ENCODE assay signal across 8 cellular contexts in the genomic region with DNA sequence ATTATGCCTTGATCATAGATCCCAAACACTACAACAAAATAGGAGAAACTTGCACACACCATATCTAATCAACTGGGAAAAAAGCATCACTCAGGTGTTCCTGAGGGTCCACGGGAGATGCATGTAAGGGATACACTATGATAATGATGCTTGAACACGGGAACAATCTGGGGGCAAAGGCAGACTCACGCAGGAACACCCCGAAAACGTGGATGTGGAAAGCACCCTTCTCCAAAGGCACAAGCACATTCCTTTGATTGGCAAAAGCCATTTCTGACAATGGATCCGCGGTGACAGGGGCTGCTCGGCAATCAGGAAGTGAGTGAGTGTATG. TPM values are rescaled to one million over a fixed set of nuclear protein-coding genes. Genes with fewer than 3 reads are reported as not detected.
DNase-seq lines count a peak whose midpoint lies in the region; ATAC-seq and TF ChIP-seq lines count a peak whose summit lies in the region.

No MANE protein-coding gene starts in this region.

- no peaks in the 10 kb centered on the region for H3K27me3 Mint-ChIP-seq in activated CD8-positive, alpha-beta T cell treated with anti-CD3 and anti-CD28 coated beads for 36 hours

- peak overlapping the region; percentile 88 for H3K4me3 ChIP-seq in iPS-11a (ENCODE audit: low read depth, low read length)

- no peak for TF ChIP-seq CTCF in activated CD8-positive, alpha-beta T cell treated with anti-CD3 and anti-CD28 coated beads for 36 hours (IDR thresholded peaks at IDR 0.05)

- CTCF ChIA-PET in activated CD8-positive, alpha-beta T cell treated with anti-CD3 and anti-CD28 coated beads for 36 hours (lab: Charles Lee) = interaction anchor here (0.6 to 5.2 kb wide), 7 partner anchors 9 to 47 kb away, joined by 3 to 42 read pairs (median 11); no protein-coding TSS in a partner anchor

- H3K27ac Mint-ChIP-seq in activated CD8-positive, alpha-beta T cell treated with anti-CD3 and anti-CD28 coated beads for 36 hours = peak overlapping the region; percentile 93

- peaks cover 57% of the 10 kb centered on the region for H3K4me1 Mint-ChIP-seq in activated CD8-positive, alpha-beta T cell treated with anti-CD3 and anti-CD28 coated beads for 36 hours (ENCODE audit: low read depth)

- intact Hi-C loops in activated CD8-positive, alpha-beta T cell treated with anti-CD3 and anti-CD28 coated beads for 36 hours (cut with micrococcal nuclease) = loop anchor here (2.0 kb wide), 1 partner anchor 18 kb away; no protein-coding TSS in a partner anchor

- POLR2A ChIA-PET in activated CD8-positive, alpha-beta T cell treated with anti-CD3 and anti-CD28 coated beads for 36 hours (lab: Charles Lee) = interaction anchor here (0.5 to 5.6 kb wide), 8 partner anchors 10 to 45 kb away, joined by 3 to 26 read pairs (median 3); no protein-coding TSS in a partner anchor

- no peaks in the 10 kb centered on the region for H3K9me3 Mint-ChIP-seq in activated CD8-positive, alpha-beta T cell treated with anti-CD3 and anti-CD28 coated beads for 36 hours

- ATAC-seq in activated CD8-positive, alpha-beta T cell treated with anti-CD3 and anti-CD28 coated beads for 36 hours = no peak
- ATAC-seq in HG02973 (IDR thresholded peaks at IDR 0.05; ENCODE audit: unreplicated experiment) = no peak

- peak; percentile 49 for DNase-seq in stimulated activated naive CD4-positive, alpha-beta T cell treated with Interleukin-2 at 50 U/mL for 16 hours (lab: John Stamatoyannopoulos, UW)
- DNase-seq in stimulated activated naive CD4-positive, alpha-beta T cell (lab: John Stamatoyannopoulos, UW) = no peak
- no peak for DNase-seq in activated CD8-positive, alpha-beta T cell treated with anti-CD3 and anti-CD28 coated beads for 36 hours
- peak in 2 of 3 experiments; percentile 12 to 28 for DNase-seq in stimulated activated CD4-positive, alpha-beta T cell treated with anti-CD3 and anti-CD28 coated beads, TNF-alpha, amount 100 ng/mL, for 24 hours (ENCODE audit: low read depth in 3 of 3)
- DNase-seq in AG20443 (ENCODE audit: low spot score) (no peak), NCI-H2227 (lab: John Stamatoyannopoulos, UW; ENCODE audit: unreplicated experiment) (no peak)

- peak overlapping the region; percentile 90 for H3K4me3 Mint-ChIP-seq in activated CD8-positive, alpha-beta T cell treated with anti-CD3 and anti-CD28 coated beads for 36 hours

- H3K36me3 Mint-ChIP-seq in activated CD8-positive, alpha-beta T cell treated with anti-CD3 and anti-CD28 coated beads for 36 hours (ENCODE audit: low read depth) = no peaks in the 10 kb centered on the region

RNA-seq across cellular contexts. Expression of a gene that starts 1.3 kb away (rescaled TPM):
- 1 to 10 TPM; 6.4 to 6.7 TPM for total RNA-seq in activated CD8-positive, alpha-beta T cell treated with anti-CD3 and anti-CD28 coated beads for 36 hours

RNA-seq across cellular contexts. Expression of a gene that starts 53.9 kb away (rescaled TPM):
- 100 to 1,000 TPM; 363 to 381 TPM for total RNA-seq in activated CD8-positive, alpha-beta T cell treated with anti-CD3 and anti-CD28 coated beads for 36 hours

Comparison
In these comparisons a context has a peak if more than half of its experiments do, and no peak if none do; other contexts are left out.
1. DNase-seq: peak in stimulated activated naive CD4-positive, alpha-beta T cell treated with Interleukin-2 at 50 U/mL for 16 hours (single experiment) and stimulated activated CD4-positive, alpha-beta T cell treated with anti-CD3 and anti-CD28 coated beads, TNF-alpha, amount 100 ng/mL, for 24 hours (2 of 3); none in stimulated activated naive CD4-positive, alpha-beta T cell (0 of 6), activated CD8-positive, alpha-beta T cell treated with anti-CD3 and anti-CD28 coated beads for 36 hours (single experiment), AG20443 (single experiment) and NCI-H2227 (single experiment).